Comparison of ENCODE assay signal across 8 cellular contexts in genomic region chr3:152376351-152377183, GRCh38.
DNase-seq lines count a peak whose midpoint lies in the region; ATAC-seq and TF ChIP-seq lines count a peak whose summit lies in the region.

No MANE protein-coding gene starts in this region.

- no peak overlapping the region for H3K4me3 ChIP-seq in fibroblast of the aortic adventitia (ENCODE audit: low read depth, low read length)

- DNase-seq in activated T-cell treated with anti-CD3 and anti-CD28 coated beads, Interleukin-2, amount 50 U/mL, for 72 hours = no peak
- DNase-seq in activated T-cell treated with anti-CD3 and anti-CD28 coated beads for 4 hours (no peak), RPMI8226 (peak; percentile 95), fibroblast of the aortic adventitia (ENCODE audit: low read depth) (peak; percentile 66), NCI-H146 (lab: John Stamatoyannopoulos, UW) (no peak), NCI-H1105 treated with DMSO at 0.1 percent for 48 hours (lab: John Stamatoyannopoulos, UW) (no peak)

- H3K27ac ChIP-seq in temporal lobe (ENCODE audit: low read depth, low read length) = peak overlapping the region; percentile 81

- H3K9me3 Mint-ChIP-seq in activated T-cell treated with anti-CD3 and anti-CD28 coated beads, Interleukin-2, amount 50 U/mL, for 72 hours = peaks cover 0 to 2% of the 10 kb centered on the region in 2 donors

- peak overlapping the region in 1 of 2 donors; percentile 20 for H3K4me3 Mint-ChIP-seq in activated T-cell treated with anti-CD3 and anti-CD28 coated beads, Interleukin-2, amount 50 U/mL, for 72 hours

- peaks cover 79% of the 10 kb centered on the region for H3K4me1 Mint-ChIP-seq in activated T-cell treated with anti-CD3 and anti-CD28 coated beads, Interleukin-2, amount 50 U/mL, for 72 hours (ENCODE audit: low read depth)

- no peak for ATAC-seq in activated T-cell treated with anti-CD3 and anti-CD28 coated beads, Interleukin-2, amount 50 U/mL, for 72 hours (replicated peaks in 1 of 2)
- ATAC-seq in HG02885 (IDR thresholded peaks at IDR 0.05; ENCODE audit: poor library complexity, unreplicated experiment) = peak; percentile 85

- no peak for TF ChIP-seq CTCF in fibroblast of the aortic adventitia (IDR thresholded peaks at IDR 0.05; ENCODE audit: insufficient read depth, low read length)

- H3K27ac Mint-ChIP-seq in activated T-cell treated with anti-CD3 and anti-CD28 coated beads, Interleukin-2, amount 50 U/mL, for 72 hours = peak overlapping the region; percentile 85

- H3K27me3 Mint-ChIP-seq in activated T-cell treated with anti-CD3 and anti-CD28 coated beads, Interleukin-2, amount 50 U/mL, for 72 hours (ENCODE audit: low read depth) = no peaks in the 10 kb centered on the region

- peaks cover 9 to 19% of the 10 kb centered on the region in 2 donors for H3K36me3 Mint-ChIP-seq in activated T-cell treated with anti-CD3 and anti-CD28 coated beads, Interleukin-2, amount 50 U/mL, for 72 hours (ENCODE audit: insufficient read depth in 2 of 2)

Comparison
In these comparisons a context has a peak if more than half of its experiments do, and no peak if none do; other contexts are left out.
1. DNase-seq: peak in RPMI8226 (single experiment) and fibroblast of the aortic adventitia (single experiment); none in activated T-cell treated with anti-CD3 and anti-CD28 coated beads, Interleukin-2, amount 50 U/mL, for 72 hours (0 of 2), activated T-cell treated with anti-CD3 and anti-CD28 coated beads for 4 hours (single experiment), NCI-H146 (single experiment) and NCI-H1105 treated with DMSO at 0.1 percent for 48 hours (single experiment).